In the genomic region with DNA sequence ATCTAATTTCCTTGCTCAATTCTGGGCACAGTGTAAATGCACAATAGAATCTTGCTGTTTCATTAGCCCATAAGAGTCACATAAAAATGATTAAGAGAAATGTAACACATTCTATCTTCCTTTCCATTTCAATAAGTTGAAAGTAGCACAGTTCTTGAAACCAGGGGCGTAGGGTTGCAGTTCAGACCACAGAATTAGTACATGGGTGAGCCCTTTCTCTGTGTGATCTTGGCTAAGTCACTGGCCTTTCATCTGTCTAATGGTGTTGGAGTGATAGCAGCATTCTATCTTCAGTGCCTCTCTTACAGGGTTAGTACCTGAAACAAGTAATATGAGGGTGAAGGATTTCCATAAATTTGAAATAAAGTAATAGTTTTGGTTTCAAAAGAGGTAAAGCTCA, we compare ENCODE assay signal across 33 cellular contexts.
DNase-seq lines count a peak whose midpoint lies in the region; ATAC-seq and TF ChIP-seq lines count a peak whose summit lies in the region.
"Had no signal": no experiment of that assay in that cellular context is flagged by ENCODE, and none has a peak within 500 bp of the region (broad histone marks: within the 10 kb centered on the region; RNA-seq: fewer than 3 reads in every experiment).

No MANE protein-coding gene starts in this region.

- DNase-seq in GM06990 (ENCODE audit: extremely low read depth, insufficient read length) (peak; percentile 24), NCI-H1417 treated with DMSO at 0.1 percent for 48 hours (lab: John Stamatoyannopoulos, UW) (no peak), NCI-H1105 (lab: John Stamatoyannopoulos, UW) (no peak)
- DNase-seq: activated CD4-positive, alpha-beta T cell treated with anti-CD3 and anti-CD28 coated beads for 48 hours; activated CD8-positive, alpha-beta memory T cell treated with anti-CD3 and anti-CD28 coated beads for 24 hours; activated effector memory CD4-positive, alpha-beta T cell treated with Interleukin-2 at 50 U/mL for 16 hours; CD4-positive, CD25-positive, alpha-beta regulatory T cell; cortex of kidney; endodermal cell; foreskin melanocyte; GOT3; mucosa of descending colon; NCI-H1092 treated with DMSO at 0.1 percent for 48 hours; NCI-H1930; NCI-H345; Peyer's patch; stimulated activated CD4-positive, alpha-beta T cell treated with anti-CD3 and anti-CD28 coated beads, Interleukin-1b, Interleukin-23, amount 100 ng/mL, for 48 hours; stimulated activated CD8-positive, alpha-beta memory T cell treated with anti-CD3 and anti-CD28 coated beads, Interleukin-4, amount 100 ng/mL, for 48 hours; stimulated activated naive CD8-positive, alpha-beta T cell treated with anti-CD3 and anti-CD28 coated beads, Interleukin-15, amount 100 ng/mL, for 72 hours; SW 1271; T-helper 9 cell had no signal

- no peak for TF ChIP-seq CTCF in GM06990 (IDR thresholded peaks at IDR 0.05; ENCODE audit: insufficient read depth, low read length, poor library complexity, severe bottlenecking)

- H3K27me3 ChIP-seq in GM06990 (replicated peaks; ENCODE audit: control insufficient read depth, insufficient read depth, low read length): no peaks in the 10 kb centered on the region
- H3K27me3 ChIP-seq: ascending aorta, cardiac muscle cell, neural progenitor cell, Peyer's patch, vagina had no signal

- ATAC-seq in GM18868 (IDR thresholded peaks at IDR 0.05; ENCODE audit: unreplicated experiment): peak; percentile 24
- ATAC-seq in GM21619 (IDR thresholded peaks at IDR 0.05; ENCODE audit: unreplicated experiment): peak; percentile 29
- ATAC-seq in HG03175 (IDR thresholded peaks at IDR 0.05; ENCODE audit: unreplicated experiment): peak; percentile 37
- ATAC-seq in GM21737 (IDR thresholded peaks at IDR 0.05; ENCODE audit: unreplicated experiment): no peak
- no peak for ATAC-seq in HG02840 (IDR thresholded peaks at IDR 0.05; ENCODE audit: low FRiP score, unreplicated experiment)
- ATAC-seq: esophagus mucosa; mucosa of descending colon; stimulated activated naive CD8-positive, alpha-beta T cell treated with anti-CD3 and anti-CD28 coated beads, Interleukin-15, amount 100 ng/mL, for 72 hours had no signal

- no peaks in the 10 kb centered on the region for H3K36me3 ChIP-seq in GM06990 (ENCODE audit: control insufficient read depth, insufficient read depth, low read length)
- H3K36me3 ChIP-seq: ascending aorta, cardiac muscle cell, neural progenitor cell, Peyer's patch, vagina had no signal

- no peak overlapping the region for H3K4me3 ChIP-seq in GM06990 (replicated peaks; ENCODE audit: low read depth, low read length)
- H3K4me3 ChIP-seq: ascending aorta, cardiac muscle cell, lung, mucosa of descending colon, neural progenitor cell, Peyer's patch, smooth muscle cell, vagina had no signal

Comparison
In these comparisons a context has a peak if more than half of its experiments do, and no peak if none do; other contexts are left out.
1. ATAC-seq: peak in GM18868 (single experiment), GM21619 (single experiment) and HG03175 (single experiment); none in GM21737 (single experiment) and HG02840 (single experiment).